34 cellular contexts compared by ENCODE assay signal in the genomic region with DNA sequence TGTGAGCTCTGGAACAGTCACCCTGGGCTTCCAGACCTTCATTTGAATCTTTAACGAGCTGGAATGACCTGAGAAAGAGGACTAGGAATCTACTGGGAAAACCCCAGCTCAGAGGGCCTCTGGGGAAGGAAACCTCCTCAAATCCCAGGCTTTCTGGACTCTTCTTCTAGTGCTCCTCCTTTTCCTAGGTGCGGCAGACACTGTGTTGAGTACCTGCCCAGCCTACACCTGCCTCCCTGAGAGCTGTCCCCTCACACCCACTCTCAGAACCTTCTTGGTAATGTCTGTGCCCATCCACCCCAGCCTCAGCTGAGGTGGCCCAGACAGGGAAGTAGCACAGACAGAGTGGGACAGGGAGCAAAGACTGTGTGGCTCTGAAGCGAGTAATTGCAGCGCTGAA.
"Had no signal": no experiment of that assay in that cellular context is flagged by ENCODE, and none has a peak within 500 bp of the region (broad histone marks: within the 10 kb centered on the region; RNA-seq: fewer than 3 reads in every experiment).

No MANE protein-coding gene starts in this region.

- H3K9me3 ChIP-seq: body of pancreas, breast epithelium had no signal

- H3K9me3 Mint-ChIP-seq: activated CD4-positive, alpha-beta memory T cell treated with anti-CD3 and anti-CD28 coated beads, Interleukin-2, amount 10 ng/mL, durations not matched to agents 7 days and 5 days; activated naive CD4-positive, alpha-beta T cell treated with anti-CD3 and anti-CD28 coated beads, Interleukin-2, amount 50 U/mL, for 24 hours; activated naive CD8-positive, alpha-beta T cell treated with anti-CD3 and anti-CD28 coated beads, Interleukin-2, amount 10 ng/mL, durations not matched to agents 7 days and 5 days; T-cell had no signal

- H3K27me3 ChIP-seq: body of pancreas, breast epithelium had no signal

- H3K4me3 Mint-ChIP-seq: activated CD4-positive, alpha-beta memory T cell treated with anti-CD3 and anti-CD28 coated beads, Interleukin-2, amount 10 ng/mL, durations not matched to agents 7 days and 5 days; activated CD8-positive, alpha-beta memory T cell treated with anti-CD3 and anti-CD28 coated beads, Interleukin-2, amount 10 ng/mL, durations not matched to agents 7 days and 5 days; activated naive CD4-positive, alpha-beta T cell treated with anti-CD3 and anti-CD28 coated beads, Interleukin-2, amount 50 U/mL, for 24 hours; activated naive CD8-positive, alpha-beta T cell treated with anti-CD3 and anti-CD28 coated beads, Interleukin-2, amount 10 ng/mL, durations not matched to agents 7 days and 5 days had no signal

- FAIRE-seq: astrocyte, RCC 7860 had no signal

- ATAC-seq: activated CD8-positive, alpha-beta memory T cell treated with anti-CD3 and anti-CD28 coated beads, Interleukin-2, amount 10 ng/mL, durations not matched to agents 7 days and 5 days; body of pancreas; Right ventricle myocardium inferior; SK-N-SH treated with all-trans-retinoic acid at 6 μM for 48 hours; T-cell had no signal

- H3K27ac Mint-ChIP-seq: activated CD4-positive, alpha-beta memory T cell treated with anti-CD3 and anti-CD28 coated beads, Interleukin-2, amount 10 ng/mL, durations not matched to agents 7 days and 5 days; activated CD8-positive, alpha-beta memory T cell treated with anti-CD3 and anti-CD28 coated beads, Interleukin-2, amount 10 ng/mL, durations not matched to agents 7 days and 5 days; activated naive CD4-positive, alpha-beta T cell treated with anti-CD3 and anti-CD28 coated beads, Interleukin-2, amount 50 U/mL, for 24 hours; activated naive CD8-positive, alpha-beta T cell treated with anti-CD3 and anti-CD28 coated beads, Interleukin-2, amount 10 ng/mL, durations not matched to agents 7 days and 5 days; activated T-helper 2 cell treated with anti-CD3 and anti-CD28 coated beads, Interferon-gamma antibody, Interleukin-2, Interleukin-4, amounts not matched to agents 10 μg/mL and 5 μg/mL and 100 μg/mL, durations not matched to agents 14 hours and 24 hours and 36 hours had no signal

- H3K4me3 ChIP-seq: body of pancreas, breast epithelium, PC-9 had no signal

- H3K36me3 ChIP-seq: breast epithelium, WERI-Rb-1 had no signal

- H3K36me3 Mint-ChIP-seq: activated CD8-positive, alpha-beta memory T cell treated with anti-CD3 and anti-CD28 coated beads, Interleukin-2, amount 10 ng/mL, durations not matched to agents 7 days and 5 days; activated naive CD4-positive, alpha-beta T cell treated with anti-CD3 and anti-CD28 coated beads, Interleukin-2, amount 50 U/mL, for 24 hours; activated naive CD8-positive, alpha-beta T cell treated with anti-CD3 and anti-CD28 coated beads, Interleukin-2, amount 10 ng/mL, durations not matched to agents 7 days and 5 days; T-cell had no signal

- H3K4me2 ChIP-seq: PC-9 had no signal

- H3K4me1 ChIP-seq: breast epithelium had no signal

- H2AFZ ChIP-seq: PC-9 had no signal

- H3K27ac ChIP-seq: body of pancreas, breast epithelium, PC-9, RWPE1, WERI-Rb-1 had no signal

- DNase-seq: activated CD4-positive, alpha-beta memory T cell treated with anti-CD3 and anti-CD28 coated beads, Interleukin-2, amount 10 ng/mL, durations not matched to agents 7 days and 5 days; activated CD4-positive, alpha-beta T cell treated with anti-CD3 and anti-CD28 coated beads for 1 hour; activated CD4-positive, alpha-beta T cell treated with anti-CD3 and anti-CD28 coated beads for 48 hours; activated CD4-positive, CD25-positive, alpha-beta regulatory T cell; activated CD8-positive, alpha-beta memory T cell treated with anti-CD3 and anti-CD28 coated beads for 24 hours; activated CD8-positive, alpha-beta memory T cell treated with anti-CD3 and anti-CD28 coated beads, Interleukin-2, amount 10 ng/mL, durations not matched to agents 7 days and 5 days; activated CD8-positive, alpha-beta memory T cell treated with anti-CD3 and anti-CD28 coated beads, Interleukin-2, amount 50 U/mL, for 48 hours; activated gamma-delta T cell; activated naive CD4-positive, alpha-beta T cell treated with Interleukin-2 at 50 U/mL for 16 hours; activated naive CD8-positive, alpha-beta T cell treated with anti-CD3 and anti-CD28 coated beads, Interleukin-2, amount 10 ng/mL, durations not matched to agents 7 days and 5 days; activated T-cell treated with anti-CD3 and anti-CD28 coated beads, Interleukin-2, amount 50 U/mL, for 1 hour; body of pancreas; MM.1S; MV-4-11; NCI-H1092; NCI-H1436 treated with DMSO at 0.1 percent for 48 hours; NCI-H1694 treated with DMSO at 0.1 percent for 48 hours; NCI-H2029; NCI-H345; NCI-H524 treated with DMSO at 0.1 percent for 48 hours; NK-92 treated with Interleukin-12 subunit alpha and Interleukin-12 subunit beta, amount 100 ng/mL, for 24 hours; PC-9; SIG-M5; T-cell; T-helper 9 cell; WERI-Rb-1 had no signal
